Comparison of ENCODE assay signal across 8 cellular contexts in the genomic region with DNA sequence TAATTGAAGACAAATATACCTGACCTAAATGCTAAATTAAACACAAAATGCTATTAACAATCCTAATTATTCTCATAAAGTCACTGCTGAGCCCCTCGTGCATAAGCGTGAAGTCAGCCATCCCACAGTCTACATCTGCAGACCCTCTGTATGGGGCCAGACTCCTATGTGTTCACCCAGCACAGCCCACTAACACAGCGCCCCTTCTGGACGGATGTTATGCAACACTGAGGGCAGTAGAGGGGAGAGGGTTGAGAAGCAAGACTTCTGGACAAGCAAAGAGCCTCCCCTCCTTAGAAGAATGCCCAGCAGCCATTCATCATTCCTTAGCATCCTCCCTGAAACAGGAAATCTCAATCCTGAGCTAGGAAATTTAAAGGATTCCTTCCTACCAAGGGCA. TPM values are rescaled to one million over a fixed set of nuclear protein-coding genes. Genes with fewer than 3 reads are reported as not detected.
DNase-seq lines count a peak whose midpoint lies in the region; ATAC-seq and TF ChIP-seq lines count a peak whose summit lies in the region.

No MANE protein-coding gene starts in this region.

- H2BK120ac ChIP-seq in trophoblast cell (ENCODE audit: insufficient read depth, low read length, poor library complexity) (no peak overlapping the region), neuronal stem cell (ENCODE audit: low read depth, low read length) (no peak overlapping the region)

- H3K14ac ChIP-seq in trophoblast cell (ENCODE audit: low read length) = no peak overlapping the region
- no peak overlapping the region for H3K14ac ChIP-seq in neuronal stem cell (ENCODE audit: low read length)

- no peak overlapping the region for H3K4ac ChIP-seq in trophoblast cell (ENCODE audit: low read depth, low read length)
- no peak overlapping the region for H3K4ac ChIP-seq in neuronal stem cell (ENCODE audit: low read length)

- no peak overlapping the region for H4K12ac ChIP-seq in trophoblast cell (ENCODE audit: low read depth, low read length)

- no peak overlapping the region for H2BK5ac ChIP-seq in trophoblast cell (ENCODE audit: low read depth, low read length, poor library complexity)
- no peak overlapping the region for H2BK5ac ChIP-seq in neuronal stem cell (ENCODE audit: low read length)

- no peaks in the 10 kb centered on the region for H3K36me3 ChIP-seq in MM.1S (replicated peaks; ENCODE audit: insufficient read depth, low read length)
- H3K36me3 ChIP-seq in trophoblast cell (ENCODE audit: control insufficient read depth in 1 of 2, insufficient read depth in 2 of 2, low read length in 2 of 2) = no peaks in the 10 kb centered on the region
- H3K36me3 ChIP-seq in neuronal stem cell (replicated peaks in 1 of 2; ENCODE audit: control insufficient read depth in 2 of 2, insufficient read depth in 2 of 2, low read length in 2 of 2) = no peaks in the 10 kb centered on the region

- H3K27me3 ChIP-seq in MM.1S (replicated peaks; ENCODE audit: insufficient read depth, low read length) (no peaks in the 10 kb centered on the region), trophoblast cell (ENCODE audit: insufficient read depth, low read length) (no peaks in the 10 kb centered on the region), neuronal stem cell (ENCODE audit: control insufficient read depth in 3 of 3, insufficient read depth in 3 of 3, low read depth in 1 of 3, low read length in 3 of 3) (peaks cover 0 to 5% (median 1%) of the 10 kb centered on the region in 3 experiments)

- H3K4me1 ChIP-seq in MM.1S (ENCODE audit: low read length) (no peaks in the 10 kb centered on the region), trophoblast cell (ENCODE audit: control insufficient read depth in 1 of 2, insufficient read depth in 2 of 2, low read length in 2 of 2) (no peaks in the 10 kb centered on the region), neuronal stem cell (ENCODE audit: control insufficient read depth in 2 of 2, insufficient read depth in 1 of 2, low read depth in 1 of 2, low read length in 2 of 2) (no peaks in the 10 kb centered on the region)

- intact Hi-C loops in CD14-positive monocyte (cut with micrococcal nuclease) = no loop called here

- H4K91ac ChIP-seq in trophoblast cell (ENCODE audit: low read depth, low read length) = no peak overlapping the region
- H4K91ac ChIP-seq in neuronal stem cell (ENCODE audit: low read depth, low read length, poor library complexity) = no peak overlapping the region

- no peaks in the 10 kb centered on the region for H4K20me1 ChIP-seq in MM.1S (ENCODE audit: insufficient read depth, low read length)

- WGBS in trophoblast cell (ENCODE audit: extremely low coverage, insufficient coverage, insufficient read length) = no CpG with 5 or more reads among the region's 4 CpGs
- WGBS in neuronal stem cell (ENCODE audit: extremely low coverage in 2 of 2, insufficient read length in 2 of 2, insufficient replicate concordance in 1 of 2), 2 donors = no CpG with 5 or more reads among the region's 4 CpGs

- no peak overlapping the region for H3K23ac ChIP-seq in trophoblast cell (ENCODE audit: low read length)
- H3K23ac ChIP-seq in neuronal stem cell (ENCODE audit: low read depth, low read length, poor library complexity) = no peak overlapping the region

- H3K4me3 Mint-ChIP-seq in CD14-positive monocyte = no peak overlapping the region

- H3K4me3 ChIP-seq in MM.1S (ENCODE audit: low read length) (no peak overlapping the region), foreskin fibroblast (ENCODE audit: low read depth in 1 of 2, low read length in 2 of 2) (no peak overlapping the region), trophoblast cell (ENCODE audit: low read depth, low read length) (no peak overlapping the region), neuronal stem cell (ENCODE audit: low read length in 2 of 2) (no peak overlapping the region)

- H3K79me1 ChIP-seq in trophoblast cell (ENCODE audit: low read length) (no peaks in the 10 kb centered on the region), neuronal stem cell (ENCODE audit: low read depth, low read length) (no peaks in the 10 kb centered on the region)

- H3K4me2 ChIP-seq in MM.1S (ENCODE audit: low read depth, low read length) (no peak overlapping the region), trophoblast cell (ENCODE audit: low read length) (no peak overlapping the region), neuronal stem cell (ENCODE audit: insufficient read depth, low read length, poor library complexity, severe bottlenecking) (no peak overlapping the region)

- H2BK15ac ChIP-seq in neuronal stem cell (ENCODE audit: low read length) = no peak overlapping the region

- no peaks in the 10 kb centered on the region for H3K9me3 ChIP-seq in MM.1S (replicated peaks; ENCODE audit: insufficient read depth, low read length)
- no peaks in the 10 kb centered on the region for H3K9me3 ChIP-seq in trophoblast cell (ENCODE audit: insufficient read depth, low read depth, low read length)
- no peaks in the 10 kb centered on the region for H3K9me3 ChIP-seq in neuronal stem cell (replicated peaks in 1 of 2; ENCODE audit: control insufficient read depth in 2 of 2, insufficient read depth in 1 of 2, low read depth in 1 of 2, low read length in 2 of 2)

- no peaks in the 10 kb centered on the region for H3K9me3 Mint-ChIP-seq in CD14-positive monocyte

- no peak for DNase-seq in CD14-positive monocyte (ENCODE audit: low spot score)
- no peak for DNase-seq in MM.1S
- no peak for DNase-seq in foreskin fibroblast
- no peak for DNase-seq in HCEC 1CT
- no peak for DNase-seq in trophoblast cell
- no peak for DNase-seq in NCI-H2081 (lab: John Stamatoyannopoulos, UW)
- no peak for DNase-seq in neuronal stem cell (ENCODE audit: low spot score)

- no peak overlapping the region for H3K27ac Mint-ChIP-seq in CD14-positive monocyte

- peaks cover 16 to 57% (median 38%) of the 10 kb centered on the region in 3 donors for H3K27me3 Mint-ChIP-seq in CD14-positive monocyte (ENCODE audit: low read depth in 3 of 3)

- no peaks in the 10 kb centered on the region for H3K79me2 ChIP-seq in MM.1S (ENCODE audit: low read length)
- no peaks in the 10 kb centered on the region for H3K79me2 ChIP-seq in trophoblast cell (ENCODE audit: control insufficient read depth, insufficient read depth, low read length, poor library complexity)

- H4K8ac ChIP-seq in trophoblast cell (ENCODE audit: low read depth, low read length) (no peak overlapping the region), neuronal stem cell (ENCODE audit: low read depth, low read length) (no peak overlapping the region)

- no peaks in the 10 kb centered on the region for H3F3A ChIP-seq in MM.1S (ENCODE audit: insufficient read depth, low read length)

- no peaks in the 10 kb centered on the region for H3K9me2 ChIP-seq in MM.1S (replicated peaks; ENCODE audit: insufficient read depth, low read length)

- no peaks in the 10 kb centered on the region for H3K36me3 Mint-ChIP-seq in CD14-positive monocyte

- no peak overlapping the region for H3K9ac ChIP-seq in MM.1S (ENCODE audit: low read length)
- H3K9ac ChIP-seq in trophoblast cell (ENCODE audit: low read length) = no peak overlapping the region
- H3K9ac ChIP-seq in neuronal stem cell (ENCODE audit: low read depth, low read length, poor library complexity) = no peak overlapping the region

- no peak overlapping the region for H2BK12ac ChIP-seq in trophoblast cell (ENCODE audit: low read length)
- H2BK12ac ChIP-seq in neuronal stem cell (ENCODE audit: low read length) = no peak overlapping the region

- no peak overlapping the region for H2AFZ ChIP-seq in MM.1S (ENCODE audit: low read length)
- no peak overlapping the region for H2AFZ ChIP-seq in trophoblast cell (ENCODE audit: insufficient read depth, low read length, poor library complexity)
- no peak overlapping the region for H2AFZ ChIP-seq in neuronal stem cell (ENCODE audit: low read length)

- TF ChIP-seq CTCF in CD14-positive monocyte (IDR thresholded peaks at IDR 0.05) (peak; percentile 26), MM.1S (IDR thresholded peaks at IDR 0.05; ENCODE audit: low read length) (peak; percentile 39), foreskin fibroblast (IDR thresholded peaks at IDR 0.05; ENCODE audit: low read depth, low read length) (peak; percentile 33)

- no peaks in the 10 kb centered on the region for H3K4me1 Mint-ChIP-seq in CD14-positive monocyte

- ATAC-seq in GM19372 (IDR thresholded peaks at IDR 0.05; ENCODE audit: low read depth, unreplicated experiment) = peak; percentile 78

- H3K27ac ChIP-seq in MM.1S (ENCODE audit: low read length) (no peak overlapping the region), trophoblast cell (ENCODE audit: low read depth, low read length) (no peak overlapping the region), neuronal stem cell (replicated peaks; ENCODE audit: low read length) (no peak overlapping the region)

- H2AK5ac ChIP-seq in trophoblast cell (ENCODE audit: low read length) (no peak overlapping the region), neuronal stem cell (ENCODE audit: low read depth, low read length) (no peak overlapping the region)

- no peak overlapping the region for H3K18ac ChIP-seq in trophoblast cell (ENCODE audit: low read length)
- H3K18ac ChIP-seq in neuronal stem cell (ENCODE audit: low read length) = no peak overlapping the region

RNA-seq across cellular contexts. Expression of a gene that starts 7.9 kb away (rescaled TPM):
- not detected for polyA plus RNA-seq in CD14-positive monocyte
- not detected in 2 replicates for polyA plus RNA-seq in trophoblast cell (2013)
- polyA plus RNA-seq in neuronal stem cell (2013, experiment 1 of 2) = 0.07 TPM
- 0.01 TPM for polyA plus RNA-seq in neuronal stem cell (2013, experiment 2 of 2)
